Comparison of ENCODE assay signal across 1 cellular context in genomic region chr7:142855756-142856564, GRCh38.
TF ChIP-seq lines count a peak whose summit lies in the region.

No MANE protein-coding gene starts in this region.

TF ChIP-seq in H1, 55 proteins besides CTCF, POLR2A, EP300 and RAD21:
- TF ChIP-seq CREB1 (IDR thresholded peaks at IDR 0.05): no peak
- TF ChIP-seq RXRA (IDR thresholded peaks at IDR 0.05; ENCODE audit: insufficient read depth, low read depth, low read length): no peak
- TF ChIP-seq HDAC2 (IDR thresholded peaks at IDR 0.05; ENCODE audit: borderline replicate concordance in 1 of 2, low read depth in 2 of 2, low read length in 2 of 2): no peak
- TF ChIP-seq KDM1A (IDR thresholded peaks at IDR 0.05; ENCODE audit: borderline replicate concordance, low read length): no peak
- no peak for TF ChIP-seq CTBP2 (IDR thresholded peaks at IDR 0.05; ENCODE audit: borderline replicate concordance, insufficient read depth, insufficient read length, low read length)
- TF ChIP-seq POLR2AphosphoS5 (IDR thresholded peaks at IDR 0.05; ENCODE audit: low read depth, low read length): no peak
- no peak for TF ChIP-seq SIRT6 (IDR thresholded peaks at IDR 0.05; ENCODE audit: low read length)
- TF ChIP-seq CHD1 (IDR thresholded peaks at IDR 0.05; ENCODE audit: low read depth, low read length): no peak
- TF ChIP-seq ZNF274 (IDR thresholded peaks at IDR 0.05; ENCODE audit: borderline replicate concordance, extremely low read depth, low read length): no peak
- TF ChIP-seq BCL11A (IDR thresholded peaks at IDR 0.05; ENCODE audit: low read depth in 2 of 2, low read length in 2 of 2): no peak
- TF ChIP-seq SUZ12 (IDR thresholded peaks at IDR 0.05; ENCODE audit: low read length): no peak
- TF ChIP-seq CEBPB (IDR thresholded peaks at IDR 0.05; ENCODE audit: low read depth, low read length): no peak
- TF ChIP-seq POU5F1 (IDR thresholded peaks at IDR 0.05; ENCODE audit: low read depth, low read length): no peak
- TF ChIP-seq SRF (IDR thresholded peaks at IDR 0.05; ENCODE audit: low read depth, low read length): no peak
- TF ChIP-seq CHD2 (IDR thresholded peaks at IDR 0.05; ENCODE audit: low read length): no peak
- TF ChIP-seq EZH2 (IDR thresholded peaks at IDR 0.05; ENCODE audit: low read depth, low read length, severe bottlenecking): no peak
- TF ChIP-seq RFX5 (IDR thresholded peaks at IDR 0.05; ENCODE audit: borderline replicate concordance, low read depth, low read length): no peak
- TF ChIP-seq GTF2F1 (IDR thresholded peaks at IDR 0.05; ENCODE audit: borderline replicate concordance, low read depth, low read length): no peak
- TF ChIP-seq ATF2 (IDR thresholded peaks at IDR 0.05; ENCODE audit: low read length): no peak
